ENCODE assay signal across 11 cellular contexts in genomic region chr17:62179525-62180161, GRCh38.
DNase-seq lines count a peak whose midpoint lies in the region; ATAC-seq and TF ChIP-seq lines count a peak whose summit lies in the region.
"Had no signal": no experiment of that assay in that cellular context is flagged by ENCODE, and none has a peak within 500 bp of the region (broad histone marks: within the 10 kb centered on the region; RNA-seq: fewer than 3 reads in every experiment).

No MANE protein-coding gene starts in this region.

- H4K8ac ChIP-seq in mesenchymal stem cell (ENCODE audit: low read length), result peak overlapping the region; percentile 29

- no peaks in the 10 kb centered on the region for H3K79me2 ChIP-seq in mammary epithelial cell (ENCODE audit: insufficient read depth, low read length)

- H3K27ac ChIP-seq in mammary epithelial cell (ENCODE audit: insufficient read depth, low read depth, low read length), result no peak overlapping the region
- H3K27ac ChIP-seq in mesenchymal stem cell (ENCODE audit: low read length, poor library complexity, severe bottlenecking), result no peak overlapping the region
- H3K27ac ChIP-seq in stomach, result no peak overlapping the region
- H3K27ac ChIP-seq: gastrocnemius medialis had no signal

- H3K27me3 Mint-ChIP-seq in Calu3 (ENCODE audit: unreplicated experiment), result no peaks in the 10 kb centered on the region

- H3K23ac ChIP-seq in mesenchymal stem cell (ENCODE audit: low read length in 2 of 2), result no peak overlapping the region

- H3K14ac ChIP-seq in mesenchymal stem cell (ENCODE audit: low read length in 2 of 2), result peak overlapping the region in 1 of 2 experiments; percentile 7

- H3K9ac ChIP-seq in mammary epithelial cell (ENCODE audit: insufficient read depth, low read length) (no peak overlapping the region), mesenchymal stem cell (ENCODE audit: low read length) (no peak overlapping the region)

- peak overlapping the region; percentile 23 for H2AFZ ChIP-seq in mammary epithelial cell (ENCODE audit: low read depth, low read length)
- H2AFZ ChIP-seq in mesenchymal stem cell (ENCODE audit: low read depth, low read length), result no peak overlapping the region

- TF ChIP-seq EP300 in stomach (IDR thresholded peaks at IDR 0.05), result no peak

- no peak overlapping the region for H3K4me3 ChIP-seq in mammary epithelial cell (replicated peaks in 1 of 3; ENCODE audit: insufficient read depth in 1 of 3, low read depth in 2 of 3, low read length in 3 of 3)
- H3K4me3 ChIP-seq in mesenchymal stem cell (ENCODE audit: insufficient read depth in 1 of 2, low read depth in 1 of 2, low read length in 2 of 2), result no peak overlapping the region
- H3K4me3 ChIP-seq in stomach, result no peak overlapping the region
- H3K4me3 ChIP-seq: gastrocnemius medialis had no signal

- CTCF ChIA-PET in Calu3 (lab: Charles Lee) (interaction anchor here (0.5 kb wide), 1 partner anchor 142 kb away, joined by 3 read pairs; no protein-coding TSS in a partner anchor), mammary epithelial cell (lab: Charles Lee; ENCODE audit: low non-redundant PET) (interaction anchor here (0.5 to 0.6 kb wide), 2 partner anchors 70 to 316 kb away, joined by 5 to 11 read pairs; partner anchors contain the start of gene BRIP1)

- no peak overlapping the region for H2BK15ac ChIP-seq in mesenchymal stem cell (ENCODE audit: low read depth, poor library complexity, severe bottlenecking)

- no peak overlapping the region for H2BK120ac ChIP-seq in mesenchymal stem cell (ENCODE audit: low read depth, low read length)

- no peaks in the 10 kb centered on the region for H3K27me3 ChIP-seq in mammary epithelial cell (ENCODE audit: insufficient read depth, low read length)
- H3K27me3 ChIP-seq in mesenchymal stem cell (ENCODE audit: control insufficient read depth in 1 of 2, insufficient read depth in 1 of 2, low read length in 2 of 2), result no peaks in the 10 kb centered on the region
- no peaks in the 10 kb centered on the region for H3K27me3 ChIP-seq in stomach
- H3K27me3 ChIP-seq: gastrocnemius medialis had no signal

- peaks cover 10% of the 10 kb centered on the region for H3K9me3 ChIP-seq in mammary epithelial cell (replicated peaks; ENCODE audit: insufficient read depth, low read length)
- H3K9me3 ChIP-seq in mesenchymal stem cell (ENCODE audit: control insufficient read depth, low read length), result peaks cover 11% of the 10 kb centered on the region
- peaks cover 5 to 16% (median 12%) of the 10 kb centered on the region in 4 donors for H3K9me3 ChIP-seq in stomach

- in situ Hi-C loops in mammary epithelial cell (cut with MboI; ENCODE audit: low sequenced_read_pairs in 2 of 2), result no loop called here

- H3K4me2 ChIP-seq in mammary epithelial cell (ENCODE audit: insufficient read depth, low read depth, low read length) (no peak overlapping the region), mesenchymal stem cell (ENCODE audit: low read length, poor library complexity, severe bottlenecking) (no peak overlapping the region)

- no peak overlapping the region for H2BK5ac ChIP-seq in mesenchymal stem cell (ENCODE audit: low read depth, low read length, poor library complexity, severe bottlenecking)

- H2AK5ac ChIP-seq in mesenchymal stem cell (ENCODE audit: low read length, severe bottlenecking), result no peak overlapping the region

- no peak for TF ChIP-seq CTCF in Calu3 (IDR thresholded peaks at IDR 0.05; ENCODE audit: unreplicated experiment)
- peak; percentile 41 to 56 for TF ChIP-seq CTCF in mammary epithelial cell (conservative IDR thresholded peaks at IDR 0.05 in 1 of 2, IDR thresholded peaks at IDR 0.05 in 1 of 2; ENCODE audit: extremely low read depth in 1 of 2, insufficient read depth in 1 of 2, low read depth in 1 of 2, low read length in 2 of 2)
- TF ChIP-seq CTCF in stomach (IDR thresholded peaks at IDR 0.05), result no peak

- ATAC-seq in HG03196 (IDR thresholded peaks at IDR 0.05; ENCODE audit: unreplicated experiment), result no peak
- no peak for ATAC-seq in GM21786 (IDR thresholded peaks at IDR 0.05; ENCODE audit: unreplicated experiment)
- ATAC-seq: gastrocnemius medialis had no signal

- H3K36me3 ChIP-seq in mammary epithelial cell (ENCODE audit: insufficient read depth, low read length) (no peaks in the 10 kb centered on the region), mesenchymal stem cell (ENCODE audit: control insufficient read depth in 1 of 2, insufficient read depth in 2 of 2, low read depth in 1 of 2, low read length in 2 of 2) (no peaks in the 10 kb centered on the region), stomach (no peaks in the 10 kb centered on the region)
- H3K36me3 ChIP-seq: gastrocnemius medialis had no signal

- H3K79me1 ChIP-seq in mesenchymal stem cell (replicated peaks; ENCODE audit: low read length, poor library complexity, severe bottlenecking), result no peaks in the 10 kb centered on the region

- no peaks in the 10 kb centered on the region for H3K36me3 Mint-ChIP-seq in Calu3 (ENCODE audit: insufficient read depth, unreplicated experiment)

- H3K4me1 ChIP-seq in mammary epithelial cell (ENCODE audit: insufficient read depth, low read length) (peaks cover 19% of the 10 kb centered on the region), mesenchymal stem cell (ENCODE audit: control insufficient read depth, insufficient read depth, low read depth, low read length) (peaks cover 1% of the 10 kb centered on the region), stomach (no peaks in the 10 kb centered on the region)
- H3K4me1 ChIP-seq: gastrocnemius medialis had no signal

- H4K20me1 ChIP-seq in mammary epithelial cell (ENCODE audit: insufficient read depth, low read length), result no peaks in the 10 kb centered on the region

- H3K27ac Mint-ChIP-seq in Calu3 (ENCODE audit: unreplicated experiment), result no peak overlapping the region
- H3K27ac Mint-ChIP-seq: activated T-helper 2 cell treated with anti-CD3 and anti-CD28 coated beads, Interferon-gamma antibody, Interleukin-2, Interleukin-4, amounts not matched to agents 10 μg/mL and 5 μg/mL and 100 μg/mL, durations not matched to agents 14 hours and 24 hours and 36 hours had no signal

- BruUV-seq in Calu3 (replicated peaks; lab: Mats Ljungman, UMichigan) (no TSS peak), mammary epithelial cell (replicated peaks; lab: Mats Ljungman, UMichigan) (no TSS peak)

- peak overlapping the region; percentile 29 to 49 for H2BK12ac ChIP-seq in mesenchymal stem cell (ENCODE audit: low read length in 2 of 2)

- H3K4me1 Mint-ChIP-seq in Calu3 (ENCODE audit: low read depth, unreplicated experiment), result peaks cover 8% of the 10 kb centered on the region

- peak overlapping the region; percentile 34 to 44 for H3K18ac ChIP-seq in mesenchymal stem cell (ENCODE audit: low read depth in 1 of 2, low read length in 2 of 2)

- peak overlapping the region in 1 of 2 experiments; percentile 50 for H3K4ac ChIP-seq in mesenchymal stem cell (ENCODE audit: low read depth in 1 of 2, low read length in 2 of 2)

- no peak for TF ChIP-seq POLR2A in stomach (IDR thresholded peaks at IDR 0.05)

- no peak overlapping the region for H4K91ac ChIP-seq in mesenchymal stem cell (ENCODE audit: low read length)

- no peak overlapping the region for H3K4me3 Mint-ChIP-seq in Calu3 (ENCODE audit: low read depth, unreplicated experiment)

- WGBS in mammary epithelial cell (ENCODE audit: low coverage, missing lambda C conversion rate), result 90% methylated on average over 4 of the region's 5 CpGs
- WGBS in mesenchymal stem cell, result 75% methylated on average over 5 of the region's 5 CpGs
- WGBS in stomach, 5 donors, result 90 to 94% (median 91%) methylated on average over 5 of the region's 5 CpGs

- DNase-seq in Calu3 (peak; percentile 8), M059J (ENCODE audit: low read depth) (peak; percentile 96), mammary epithelial cell (peak; percentile 92), mesenchymal stem cell (peak; percentile 86), DMS79 treated with DMSO at 0.1 percent for 48 hours (lab: John Stamatoyannopoulos, UW) (no peak), stomach (no peak)
- DNase-seq: DMS79, gastrocnemius medialis had no signal

- dilution Hi-C loops in mammary epithelial cell (cut with HindIII; ENCODE audit: low sequenced_read_pairs), result no loop called here

- intact Hi-C loops in Calu3 (cut with micrococcal nuclease; ENCODE audit: unreplicated experiment), result no loop called here
- intact Hi-C loops in mammary epithelial cell (cut with micrococcal nuclease), result loop anchor here (2.0 to 10.0 kb wide), 3 partner anchors 71 to 542 kb away; partner anchors contain the start of gene BRIP1
- intact Hi-C loops in stomach (cut with DNase I; ENCODE audit: low total_unique reads), result no loop called here

- H3K9me3 Mint-ChIP-seq in Calu3 (ENCODE audit: low read depth, unreplicated experiment), result no peaks in the 10 kb centered on the region
- H3K9me3 Mint-ChIP-seq: activated T-helper 2 cell treated with anti-CD3 and anti-CD28 coated beads, Interferon-gamma antibody, Interleukin-2, Interleukin-4, amounts not matched to agents 10 μg/mL and 5 μg/mL and 100 μg/mL, durations not matched to agents 14 hours and 24 hours and 36 hours had no signal

Comparison
In these comparisons a context has a peak if more than half of its experiments do, and no peak if none do; other contexts are left out.
1. DNase-seq: peak in Calu3 (single experiment), M059J (single experiment), mammary epithelial cell (single experiment) and mesenchymal stem cell (single experiment); none in DMS79 treated with DMSO at 0.1 percent for 48 hours (single experiment) and stomach (single experiment).
2. CTCF ChIP-seq: peak in mammary epithelial cell (2 of 2); none in Calu3 (single experiment) and stomach (0 of 7).